ENCODE assay signal across 10 cellular contexts in genomic region chr2:113198048-113198789, GRCh38. TPM values are rescaled to one million over a fixed set of nuclear protein-coding genes. Genes with fewer than 3 reads are reported as not detected.
DNase-seq lines count a peak whose midpoint lies in the region; ATAC-seq, FAIRE-seq and TF ChIP-seq lines count a peak whose summit lies in the region.
"Had no signal": no experiment of that assay in that cellular context is flagged by ENCODE, and none has a peak within 500 bp of the region (broad histone marks: within the 10 kb centered on the region; RNA-seq: fewer than 3 reads in every experiment).

No MANE protein-coding gene starts in this region.

- ATAC-seq in body of pancreas (peak; percentile 34), left lung (no peak), GM18498 (IDR thresholded peaks at IDR 0.05; ENCODE audit: unreplicated experiment) (no peak)
- no peak for ATAC-seq in stimulated activated naive B cell treated with anti-CD40 and anti-IgM and Interleukin-4, amounts not matched to agents 10 μg/mL and 1 μg/mL and 100 μg/mL, for 72 hours (replicated peaks)

- no peaks in the 10 kb centered on the region for H3K36me3 Mint-ChIP-seq in HFFc6 (ENCODE audit: low read depth)
- H3K36me3 Mint-ChIP-seq in stimulated activated naive B cell treated with anti-CD40 and anti-IgM and Interleukin-4, amounts not matched to agents 10 μg/mL and 1 μg/mL and 100 μg/mL, for 72 hours, result peaks cover 43 to 70% of the 10 kb centered on the region in 2 donors

- H3K4me3 ChIP-seq in body of pancreas (peak overlapping the region in 1 of 2 donors; percentile 47), left lung (peak overlapping the region; percentile 72 to 92)

- H3K4me1 Mint-ChIP-seq in HFFc6 (ENCODE audit: low read depth), result peaks cover 25% of the 10 kb centered on the region
- H3K4me1 Mint-ChIP-seq in stimulated activated naive B cell treated with anti-CD40 and anti-IgM and Interleukin-4, amounts not matched to agents 10 μg/mL and 1 μg/mL and 100 μg/mL, for 72 hours, result peaks cover 6 to 42% of the 10 kb centered on the region in 2 donors

- 36 to 41% methylated on average over 20 to 31 of the region's 32 CpGs for WGBS in body of pancreas, 2 donors

- H3K27me3 ChIP-seq in body of pancreas, result no peaks in the 10 kb centered on the region
- no peaks in the 10 kb centered on the region for H3K27me3 ChIP-seq in left lung

- DNase-seq in HFFc6 (no peak), body of pancreas (no peak), left lung (no peak), kidney tubule cell (ENCODE audit: low spot score) (no peak), NAMALWA (ENCODE audit: low spot score) (no peak), D721Med (ENCODE audit: insufficient read length, low spot score) (no peak)
- DNase-seq in stimulated activated naive B cell treated with anti-CD40 and anti-IgM and Interleukin-4, amounts not matched to agents 10 μg/mL and 1 μg/mL and 100 μg/mL, for 72 hours, result no peak

- H3K4me1 ChIP-seq in body of pancreas (peaks cover 27% of the 10 kb centered on the region), left lung (peaks cover 0 to 14% of the 10 kb centered on the region in 2 donors)

- no peak for TF ChIP-seq CTCF in HFFc6 (IDR thresholded peaks at IDR 0.05)
- no peak for TF ChIP-seq CTCF in body of pancreas (IDR thresholded peaks at IDR 0.05)
- no peak for TF ChIP-seq CTCF in left lung (IDR thresholded peaks at IDR 0.05)
- TF ChIP-seq CTCF in D721Med (IDR thresholded peaks at IDR 0.05; ENCODE audit: insufficient read depth, missing control alignments), result no peak

- H3K9me3 Mint-ChIP-seq in HFFc6, result no peaks in the 10 kb centered on the region
- no peaks in the 10 kb centered on the region for H3K9me3 Mint-ChIP-seq in stimulated activated naive B cell treated with anti-CD40 and anti-IgM and Interleukin-4, amounts not matched to agents 10 μg/mL and 1 μg/mL and 100 μg/mL, for 72 hours

- peak overlapping the region; percentile 77 for H3K4me3 Mint-ChIP-seq in HFFc6
- H3K4me3 Mint-ChIP-seq in stimulated activated naive B cell treated with anti-CD40 and anti-IgM and Interleukin-4, amounts not matched to agents 10 μg/mL and 1 μg/mL and 100 μg/mL, for 72 hours, result peak overlapping the region; percentile 29 to 75
- H3K4me3 Mint-ChIP-seq: activated naive CD8-positive, alpha-beta T cell had no signal

- no peak for TF ChIP-seq POLR2A in body of pancreas (IDR thresholded peaks at IDR 0.05)

- H3K9me3 ChIP-seq in body of pancreas (no peaks in the 10 kb centered on the region), left lung (no peaks in the 10 kb centered on the region)

- H3K27ac ChIP-seq in body of pancreas, result peak overlapping the region; percentile 85 to 97 (median 94)
- H3K27ac ChIP-seq in left lung, result peak overlapping the region; percentile 72 to 84
- H3K27ac ChIP-seq: HL-60 had no signal

- no peak overlapping the region for H3K27ac Mint-ChIP-seq in HFFc6
- no peak overlapping the region for H3K27ac Mint-ChIP-seq in stimulated activated naive B cell treated with anti-CD40 and anti-IgM and Interleukin-4, amounts not matched to agents 10 μg/mL and 1 μg/mL and 100 μg/mL, for 72 hours

- no peaks in the 10 kb centered on the region; the same call in 1 of the 2 replicates for H3K27me3 Mint-ChIP-seq in HFFc6 (ENCODE audit: insufficient read depth)
- no peaks in the 10 kb centered on the region for H3K27me3 Mint-ChIP-seq in stimulated activated naive B cell treated with anti-CD40 and anti-IgM and Interleukin-4, amounts not matched to agents 10 μg/mL and 1 μg/mL and 100 μg/mL, for 72 hours
- H3K27me3 Mint-ChIP-seq: activated naive CD8-positive, alpha-beta T cell had no signal

- no peak for FAIRE-seq in D721Med (lab: Jason Lieb, UNC)

- intact Hi-C loops in body of pancreas (cut with DNase I) (no loop called here), left lung (cut with DNase I) (loop anchor here in 1 of 2 donors (5.0 kb wide), 1 partner anchor 61 kb away; no protein-coding TSS in a partner anchor)

- peaks cover 0 to 7% of the 10 kb centered on the region in 2 donors for H3K36me3 ChIP-seq in body of pancreas (replicated peaks in 1 of 2; ENCODE audit: insufficient read depth in 1 of 2, low read depth in 2 of 2)
- H3K36me3 ChIP-seq in left lung, result peaks cover 0 to 88% of the 10 kb centered on the region in 2 donors

RNA-seq across cellular contexts. Expression of gene PSD4, which starts 24.4 kb away (rescaled TPM):
- 1 to 10 TPM in 5 of 6 experiments, under 1 TPM in 1; 0.76 to 1.8 (median 1.1) TPM for total RNA-seq in HFFc6 (2021; fragmentation: NEBNext Ultra II Directional; extraction: Animal tissue kit (Norgen Biotek cat#: 25700))
- 10 to 100 TPM; 40.5 to 83.4 TPM for total RNA-seq in body of pancreas
- 10 to 100 TPM; 29.8 to 50.2 TPM for total RNA-seq in left lung

Comparison
In these comparisons a context has a peak if more than half of its experiments do, and no peak if none do; other contexts are left out.
1. RNA of gene PSD4, which starts 24.4 kb away (total RNA-seq): 40.5 to 83.4 TPM in body of pancreas and 29.8 to 50.2 TPM in left lung; 0.76 to 1.8 TPM in HFFc6; every median in the first group is over 10 times any median in the second.